Comparison of ENCODE assay signal across 8 cellular contexts in the genomic region with DNA sequence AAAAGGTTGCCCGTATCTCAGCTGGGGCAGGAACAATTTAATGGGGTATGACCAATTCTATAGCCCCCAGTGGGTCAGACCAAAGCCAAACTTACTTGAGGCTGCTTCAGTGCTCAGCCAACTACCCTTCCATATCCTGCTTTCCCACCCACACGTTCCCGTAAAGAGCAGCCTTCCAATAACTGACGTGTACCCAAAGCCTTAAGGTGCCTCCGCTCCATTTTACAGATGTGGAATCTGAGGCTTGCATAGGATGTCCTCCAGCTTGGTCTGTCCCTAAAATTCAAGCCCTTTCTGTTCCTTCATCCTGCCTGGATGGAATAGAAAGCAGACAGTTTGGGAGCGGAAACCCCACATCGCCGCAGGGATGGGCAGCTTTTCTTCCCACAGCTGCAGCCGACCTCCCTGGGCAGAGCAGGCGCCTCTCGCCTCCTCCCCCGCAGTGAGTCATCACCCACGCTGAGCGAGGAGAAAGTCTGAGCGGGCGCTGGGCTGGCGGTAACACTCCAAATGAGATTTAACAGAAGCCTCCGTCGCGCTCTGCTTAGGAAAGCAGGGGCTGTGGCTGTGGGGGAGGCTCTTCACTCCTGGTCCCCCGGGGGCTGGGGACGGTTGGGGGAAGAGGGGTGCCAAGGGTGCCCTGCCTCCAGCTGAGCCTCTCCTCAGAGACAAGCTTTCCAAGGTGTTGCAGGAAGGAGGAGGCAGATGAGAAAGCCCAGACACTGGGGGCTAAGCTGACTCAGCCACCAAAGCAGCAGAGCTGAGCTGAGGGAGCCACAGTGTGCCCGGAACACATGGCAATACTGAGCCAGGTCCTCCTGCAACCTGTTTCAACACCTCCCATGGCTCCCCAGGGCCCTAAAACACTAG. TPM values are rescaled to one million over a fixed set of nuclear protein-coding genes. Genes with fewer than 3 reads are reported as not detected.
A peak's percentile ranks its signal among the peaks of the same experiment; 100 is the strongest.
DNase-seq lines count a peak whose midpoint lies in the region; ATAC-seq, FAIRE-seq and TF ChIP-seq lines count a peak whose summit lies in the region.

No MANE protein-coding gene starts in this region.

- no peaks in the 10 kb centered on the region for H3K9me3 ChIP-seq in kidney (ENCODE audit: control insufficient read depth in 1 of 2, low read length in 2 of 2)

- in situ Hi-C loops in T47D (cut with HindIII; ENCODE audit: low pct_unique_long_range_greater_than_20kb, low sequenced_read_pairs), result no loop called here

- FAIRE-seq in kidney (lab: Jason Lieb, UNC), result no peak

- no peak for TF ChIP-seq CTCF in kidney (IDR thresholded peaks at IDR 0.05; ENCODE audit: borderline replicate concordance, extremely low read depth, insufficient read depth)

- DNase-seq in AG20443 (ENCODE audit: low spot score) (peak; percentile 97), HPDE6-E6E7 (ENCODE audit: extremely low spot score) (peak; percentile 58), UCSD-AML1 (lab: John Stamatoyannopoulos, UW; ENCODE audit: unreplicated experiment) (peak; percentile 70), T47D (ENCODE audit: low read depth in 1 of 2, low spot score in 1 of 2) (peak; percentile 19 to 33), kidney (peak; percentile 93), NCI-H446 treated with DMSO at 0.1 percent for 48 hours (lab: John Stamatoyannopoulos, UW) (no peak)
- peak; percentile 53 to 76 (median 68) for DNase-seq in stimulated activated CD4-positive, alpha-beta T cell treated with anti-CD3 and anti-CD28 coated beads, Interleukin-12 subunit alpha, Interleukin-12 subunit beta, amount 100 ng/mL, for 48 hours (ENCODE audit: low read depth in 2 of 3, low spot score in 1 of 3)

- H3K4me3 ChIP-seq in kidney (ENCODE audit: low read length in 2 of 2), result no peak overlapping the region

- no peaks in the 10 kb centered on the region for H3K36me3 ChIP-seq in kidney (ENCODE audit: control insufficient read depth in 1 of 2, insufficient read depth in 2 of 2, low read length in 2 of 2)

- H3K9ac ChIP-seq in kidney (ENCODE audit: low read length in 2 of 2), result no peak overlapping the region

- H3K27ac ChIP-seq in kidney (ENCODE audit: low read depth in 2 of 2, low read length in 2 of 2), result no peak overlapping the region

- H3K4me1 ChIP-seq in kidney (ENCODE audit: control insufficient read depth in 1 of 2, insufficient read depth in 1 of 2, low read depth in 1 of 2, low read length in 2 of 2), result no peaks in the 10 kb centered on the region

- intact Hi-C loops in kidney (cut with DNase I), result no loop called here

- ATAC-seq in HG03521 (IDR thresholded peaks at IDR 0.05; ENCODE audit: unreplicated experiment), result no peak

RNA-seq across cellular contexts. Expression of a gene that starts 57.8 kb away (rescaled TPM):
- total RNA-seq in kidney, result 32.3 TPM
- 1.9 TPM for polyA plus RNA-seq in kidney (ENCODE audit: insufficient read depth, low read depth, low replicate concordance)
